In the genomic region with DNA sequence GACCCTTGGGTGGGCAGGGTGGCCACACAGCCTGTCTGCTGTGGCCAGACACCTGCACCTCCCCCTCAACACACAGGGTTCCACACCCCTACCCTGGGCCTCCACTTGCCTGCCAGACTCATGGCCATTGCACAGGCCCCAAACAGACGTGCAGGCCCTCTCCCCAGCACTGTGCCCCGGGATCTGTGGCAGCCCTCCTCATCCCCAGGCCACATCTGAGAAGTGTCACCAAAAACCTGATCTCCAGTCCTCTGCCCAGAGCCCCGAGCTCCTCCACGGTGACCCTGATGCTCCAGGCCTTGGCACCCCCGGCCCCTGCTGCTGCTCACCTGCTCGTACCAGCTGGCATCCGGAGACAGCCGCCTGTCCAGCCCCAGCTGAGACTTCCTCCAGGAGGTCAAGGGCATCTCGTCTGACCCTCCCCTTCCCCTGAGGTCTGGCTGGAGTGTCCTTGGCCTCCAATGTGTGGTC, we compare ENCODE assay signal across 1 cellular context.
TF ChIP-seq lines count a peak whose summit lies in the region.

No MANE protein-coding gene starts in this region.

TF ChIP-seq in liver, 16 proteins besides CTCF, POLR2A, EP300 and RAD21 (continued from another document):
- TF ChIP-seq, protein P1, sequence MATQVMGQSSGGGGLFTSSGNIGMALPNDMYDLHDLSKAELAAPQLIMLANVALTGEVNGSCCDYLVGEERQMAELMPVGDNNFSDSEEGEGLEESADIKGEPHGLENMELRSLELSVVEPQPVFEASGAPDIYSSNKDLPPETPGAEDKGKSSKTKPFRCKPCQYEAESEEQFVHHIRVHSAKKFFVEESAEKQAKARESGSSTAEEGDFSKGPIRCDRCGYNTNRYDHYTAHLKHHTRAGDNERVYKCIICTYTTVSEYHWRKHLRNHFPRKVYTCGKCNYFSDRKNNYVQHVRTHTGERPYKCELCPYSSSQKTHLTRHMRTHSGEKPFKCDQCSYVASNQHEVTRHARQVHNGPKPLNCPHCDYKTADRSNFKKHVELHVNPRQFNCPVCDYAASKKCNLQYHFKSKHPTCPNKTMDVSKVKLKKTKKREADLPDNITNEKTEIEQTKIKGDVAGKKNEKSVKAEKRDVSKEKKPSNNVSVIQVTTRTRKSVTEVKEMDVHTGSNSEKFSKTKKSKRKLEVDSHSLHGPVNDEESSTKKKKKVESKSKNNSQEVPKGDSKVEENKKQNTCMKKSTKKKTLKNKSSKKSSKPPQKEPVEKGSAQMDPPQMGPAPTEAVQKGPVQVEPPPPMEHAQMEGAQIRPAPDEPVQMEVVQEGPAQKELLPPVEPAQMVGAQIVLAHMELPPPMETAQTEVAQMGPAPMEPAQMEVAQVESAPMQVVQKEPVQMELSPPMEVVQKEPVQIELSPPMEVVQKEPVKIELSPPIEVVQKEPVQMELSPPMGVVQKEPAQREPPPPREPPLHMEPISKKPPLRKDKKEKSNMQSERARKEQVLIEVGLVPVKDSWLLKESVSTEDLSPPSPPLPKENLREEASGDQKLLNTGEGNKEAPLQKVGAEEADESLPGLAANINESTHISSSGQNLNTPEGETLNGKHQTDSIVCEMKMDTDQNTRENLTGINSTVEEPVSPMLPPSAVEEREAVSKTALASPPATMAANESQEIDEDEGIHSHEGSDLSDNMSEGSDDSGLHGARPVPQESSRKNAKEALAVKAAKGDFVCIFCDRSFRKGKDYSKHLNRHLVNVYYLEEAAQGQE (IDR thresholded peaks at IDR 0.05) = no peak
